11 cellular contexts compared by ENCODE assay signal in the genomic region with DNA sequence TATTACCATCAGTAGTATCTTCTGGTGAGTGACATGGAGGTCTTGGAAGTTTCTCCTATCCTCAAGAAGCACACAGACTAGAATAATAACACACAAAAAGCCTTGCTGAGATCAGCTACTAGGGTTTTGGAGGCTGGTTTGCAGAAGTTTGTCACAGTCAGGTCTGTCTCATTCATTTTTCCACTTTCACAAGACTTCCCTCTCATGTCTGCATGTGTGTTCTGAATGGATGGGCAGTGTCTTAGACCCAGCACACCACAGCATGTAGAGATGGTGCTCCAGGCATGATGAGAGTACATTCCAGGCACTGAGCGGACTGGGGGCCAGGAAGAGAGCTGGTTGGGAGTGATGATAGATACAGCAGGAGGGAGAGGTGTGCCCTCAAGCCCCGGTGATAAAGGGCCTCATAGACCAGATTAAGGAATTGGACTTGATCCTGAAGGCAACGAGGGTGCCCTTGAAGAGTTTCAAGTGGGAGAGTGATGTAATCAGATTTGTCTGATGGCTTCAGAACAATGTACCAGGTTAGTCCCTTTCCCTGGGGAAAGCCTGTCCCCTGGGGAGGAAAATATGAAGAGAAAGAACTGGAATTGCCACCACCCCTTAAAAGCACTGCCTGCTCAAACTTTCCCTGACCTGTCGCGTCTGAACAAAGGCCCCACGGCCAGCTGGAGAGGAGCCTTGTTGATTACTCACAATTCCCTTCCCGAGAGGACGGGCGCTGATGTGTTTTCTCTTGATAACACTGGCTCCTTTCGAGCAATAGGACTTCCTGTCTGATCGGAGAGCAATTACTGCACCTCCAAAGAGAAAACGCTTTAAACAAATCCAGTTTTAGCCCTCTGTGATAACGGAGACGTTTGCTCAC. TPM values are rescaled to one million over a fixed set of nuclear protein-coding genes. Genes with fewer than 3 reads are reported as not detected.
DNase-seq lines count a peak whose midpoint lies in the region; ATAC-seq, FAIRE-seq and TF ChIP-seq lines count a peak whose summit lies in the region.
"Had no signal": no experiment of that assay in that cellular context is flagged by ENCODE, and none has a peak within 500 bp of the region (broad histone marks: within the 10 kb centered on the region; RNA-seq: fewer than 3 reads in every experiment).

No MANE protein-coding gene starts in this region.

- H3K4me1 ChIP-seq in uterus, result no peaks in the 10 kb centered on the region

- H3K4me3 ChIP-seq in bronchial epithelial cell (ENCODE audit: low read depth, low read length) (no peak overlapping the region), uterus (no peak overlapping the region)
- H3K4me3 ChIP-seq: MG63 had no signal

- TF ChIP-seq POLR2A in uterus (IDR thresholded peaks at IDR 0.05), result no peak

- intact Hi-C loops in uterus (cut with DNase I; ENCODE audit: low total_unique reads), result no loop called here

- H3K27me3 ChIP-seq in bronchial epithelial cell (ENCODE audit: control insufficient read depth, insufficient read depth, low read length) (no peaks in the 10 kb centered on the region), uterus (no peaks in the 10 kb centered on the region)
- H3K27me3 ChIP-seq: MG63 had no signal

- no peak for ATAC-seq in HG02642 (IDR thresholded peaks at IDR 0.05; ENCODE audit: poor library complexity, unreplicated experiment)
- ATAC-seq: activated T-cell treated with anti-CD3 and anti-CD28 coated beads, Interleukin-2, amount 50 U/mL, for 4 hours had no signal

- peak overlapping the region; percentile 44 to 64 for H3K27ac ChIP-seq in uterus

- no peak for FAIRE-seq in bronchial epithelial cell (lab: Jason Lieb, UNC)
- FAIRE-seq: islet of Langerhans had no signal

- TF ChIP-seq CTCF in bronchial epithelial cell (IDR thresholded peaks at IDR 0.05; ENCODE audit: insufficient read depth, low read length, severe bottlenecking) (no peak), uterus (IDR thresholded peaks at IDR 0.05) (no peak)

- H3K9me3 ChIP-seq in uterus, result no peaks in the 10 kb centered on the region
- H3K9me3 ChIP-seq: MG63 had no signal

- no peaks in the 10 kb centered on the region for H3K36me3 ChIP-seq in bronchial epithelial cell (ENCODE audit: control insufficient read depth, insufficient read depth, low read length)
- no peaks in the 10 kb centered on the region for H3K36me3 ChIP-seq in uterus
- H3K36me3 ChIP-seq: MG63 had no signal

- DNase-seq in NOMO-1 treated with DMSO at 0.1 percent for 48 hours (lab: John Stamatoyannopoulos, UW; ENCODE audit: unreplicated experiment) (peak; percentile 31), NOMO-1 treated with dmso at 0.1 percent for 144 hours (lab: John Stamatoyannopoulos, UW; ENCODE audit: unreplicated experiment) (no peak), bronchial epithelial cell (ENCODE audit: low read depth) (peak; percentile 63), lung microvascular endothelial cell (ENCODE audit: low read depth in 2 of 2) (peak; percentile 70 to 96), uterus (peak; percentile 52 to 67), NCI-H1048 (lab: John Stamatoyannopoulos, UW) (no peak), NCI-H2029 treated with DMSO at 0.1 percent for 48 hours (lab: John Stamatoyannopoulos, UW) (no peak)
- DNase-seq: activated T-cell treated with anti-CD3 and anti-CD28 coated beads, Interleukin-2, amount 50 U/mL, for 4 hours; MG63 had no signal

RNA-seq across cellular contexts. Expression of a gene that starts 45.1 kb away (rescaled TPM):
- 0.77 and 1.1 TPM in 2 replicates for total RNA-seq in bronchial epithelial cell
- 57.8 and 78.4 TPM in 2 replicates for total RNA-seq in lung microvascular endothelial cell
- 10 to 100 TPM; 22.4 to 45.2 (median 29.9) TPM for total RNA-seq in uterus

Comparison
In these comparisons a context has a peak if more than half of its experiments do, and no peak if none do; other contexts are left out.
1. DNase-seq: peak in NOMO-1 treated with DMSO at 0.1 percent for 48 hours (single experiment), bronchial epithelial cell (single experiment), lung microvascular endothelial cell (2 of 2) and uterus (2 of 2); none in NOMO-1 treated with dmso at 0.1 percent for 144 hours (single experiment), NCI-H1048 (single experiment) and NCI-H2029 treated with DMSO at 0.1 percent for 48 hours (single experiment).
2. RNA of a gene that starts 45.1 kb away (total RNA-seq): 57.8 to 78.4 TPM in lung microvascular endothelial cell and 22.4 to 45.2 TPM in uterus; 0.77 to 1.1 TPM in bronchial epithelial cell; every median in the first group is over 10 times any median in the second.